In genomic region chr12:110725267-110725666, GRCh38 we compare ENCODE assay signal across 20 cellular contexts. TPM values are rescaled to one million over a fixed set of nuclear protein-coding genes. Genes with fewer than 3 reads are reported as not detected.
A peak's percentile ranks its signal among the peaks of the same experiment; 100 is the strongest.
DNase-seq lines count a peak whose midpoint lies in the region; ATAC-seq and TF ChIP-seq lines count a peak whose summit lies in the region.
"Had no signal": no experiment of that assay in that cellular context is flagged by ENCODE, and none has a peak within 500 bp of the region (broad histone marks: within the 10 kb centered on the region; RNA-seq: fewer than 3 reads in every experiment).

No MANE protein-coding gene starts in this region.

- no peak for TF ChIP-seq CTCF in endodermal cell (conservative IDR thresholded peaks at IDR 0.05)

- no peak overlapping the region for H3K9ac ChIP-seq in endodermal cell (ENCODE audit: extremely low read depth, low read length, poor library complexity, severe bottlenecking)
- H3K9ac ChIP-seq: KMS-11 had no signal

- intact Hi-C loops in activated naive CD4-positive, alpha-beta T cell treated with anti-CD3 and anti-CD28 coated beads for 36 hours (cut with micrococcal nuclease), result no loop called here

- peak overlapping the region; percentile 12 for H3K27ac Mint-ChIP-seq in activated naive CD4-positive, alpha-beta T cell treated with anti-CD3 and anti-CD28 coated beads for 36 hours
- H3K27ac Mint-ChIP-seq in T-cell, result peak overlapping the region; percentile 1 to 17
- no peak overlapping the region for H3K27ac Mint-ChIP-seq in endodermal cell
- H3K27ac Mint-ChIP-seq in stimulated activated memory B cell treated with anti-CD40 and anti-IgM and Interleukin-4, amounts not matched to agents 10 μg/mL and 1 μg/mL and 100 μg/mL, for 72 hours, result peak overlapping the region; percentile 62
- H3K27ac Mint-ChIP-seq: nephron had no signal

- H3K4me3 Mint-ChIP-seq in activated naive CD4-positive, alpha-beta T cell treated with anti-CD3 and anti-CD28 coated beads for 36 hours, result no peak overlapping the region
- no peak overlapping the region for H3K4me3 Mint-ChIP-seq in T-cell
- H3K4me3 Mint-ChIP-seq in endodermal cell, result no peak overlapping the region
- no peak overlapping the region for H3K4me3 Mint-ChIP-seq in stimulated activated memory B cell treated with anti-CD40 and anti-IgM and Interleukin-4, amounts not matched to agents 10 μg/mL and 1 μg/mL and 100 μg/mL, for 72 hours
- H3K4me3 Mint-ChIP-seq: nephron had no signal

- POLR2A ChIA-PET in T-cell (lab: Charles Lee), result no interaction called here

- peaks cover 71% of the 10 kb centered on the region for H3K36me3 Mint-ChIP-seq in activated naive CD4-positive, alpha-beta T cell treated with anti-CD3 and anti-CD28 coated beads for 36 hours (ENCODE audit: low read depth)
- peaks cover 59% of the 10 kb centered on the region for H3K36me3 Mint-ChIP-seq in T-cell
- peaks cover 82% of the 10 kb centered on the region for H3K36me3 Mint-ChIP-seq in endodermal cell (ENCODE audit: low read depth)
- peaks cover 44% of the 10 kb centered on the region for H3K36me3 Mint-ChIP-seq in stimulated activated memory B cell treated with anti-CD40 and anti-IgM and Interleukin-4, amounts not matched to agents 10 μg/mL and 1 μg/mL and 100 μg/mL, for 72 hours

- CTCF ChIA-PET in activated naive CD4-positive, alpha-beta T cell treated with anti-CD3 and anti-CD28 coated beads for 36 hours (lab: Charles Lee), result no interaction called here
- CTCF ChIA-PET in T-cell (lab: Charles Lee), result no interaction called here

- no peak for ATAC-seq in T-cell (replicated peaks in 1 of 4)
- no peak for ATAC-seq in stimulated activated memory B cell treated with anti-CD40 and anti-IgM and Interleukin-4, amounts not matched to agents 10 μg/mL and 1 μg/mL and 100 μg/mL, for 72 hours
- ATAC-seq: Right ventricle myocardium inferior had no signal

- no peak overlapping the region for H3K4me3 ChIP-seq in endodermal cell (ENCODE audit: low read length)
- H3K4me3 ChIP-seq: esophagus muscularis mucosa, thoracic aorta had no signal

- no peak for DNase-seq in activated naive CD4-positive, alpha-beta T cell treated with anti-CD3 and anti-CD28 coated beads for 36 hours
- no peak for DNase-seq in activated naive CD4-positive, alpha-beta T cell treated with Interleukin-2 at 50 U/mL for 16 hours
- DNase-seq in T-cell (no peak), endodermal cell (peak; percentile 38), SW 1271 (lab: John Stamatoyannopoulos, UW) (no peak)
- DNase-seq in stimulated activated CD4-positive, alpha-beta T cell treated with anti-CD3 and anti-CD28 coated beads, Interleukin-12 subunit alpha, Interleukin-12 subunit beta, amount 100 ng/mL, for 4 hours, result no peak
- DNase-seq: activated effector memory CD4-positive, alpha-beta T cell treated with anti-CD3 and anti-CD28 coated beads, Interleukin-2, amount 50 U/mL, for 16 hours; aorta; caudate nucleus; DMS79 treated with DMSO at 0.1 percent for 48 hours; NCI-H1930; NCI-H226; NCI-H774; stimulated activated naive CD4-positive, alpha-beta T cell had no signal

- H3K4me1 ChIP-seq in endodermal cell (ENCODE audit: control insufficient read depth, insufficient read depth, low read length), result no peaks in the 10 kb centered on the region

- H3K9me3 ChIP-seq in endodermal cell (ENCODE audit: control insufficient read depth, low read length), result no peaks in the 10 kb centered on the region
- H3K9me3 ChIP-seq: esophagus muscularis mucosa, thoracic aorta had no signal

- H3K9me3 Mint-ChIP-seq in activated naive CD4-positive, alpha-beta T cell treated with anti-CD3 and anti-CD28 coated beads for 36 hours, result no peaks in the 10 kb centered on the region
- H3K9me3 Mint-ChIP-seq in T-cell (no peaks in the 10 kb centered on the region), endodermal cell (no peaks in the 10 kb centered on the region)
- H3K9me3 Mint-ChIP-seq in stimulated activated memory B cell treated with anti-CD40 and anti-IgM and Interleukin-4, amounts not matched to agents 10 μg/mL and 1 μg/mL and 100 μg/mL, for 72 hours, result no peaks in the 10 kb centered on the region
- H3K9me3 Mint-ChIP-seq: nephron had no signal

- peaks cover 94% of the 10 kb centered on the region for H3K36me3 ChIP-seq in endodermal cell (ENCODE audit: control insufficient read depth, insufficient read depth, low read length)

- H3K27me3 Mint-ChIP-seq in activated naive CD4-positive, alpha-beta T cell treated with anti-CD3 and anti-CD28 coated beads for 36 hours (ENCODE audit: low read depth), result no peaks in the 10 kb centered on the region
- H3K27me3 Mint-ChIP-seq in T-cell, result no peaks in the 10 kb centered on the region
- H3K27me3 Mint-ChIP-seq in endodermal cell (ENCODE audit: insufficient read depth), result no peaks in the 10 kb centered on the region
- H3K27me3 Mint-ChIP-seq in stimulated activated memory B cell treated with anti-CD40 and anti-IgM and Interleukin-4, amounts not matched to agents 10 μg/mL and 1 μg/mL and 100 μg/mL, for 72 hours, result no peaks in the 10 kb centered on the region

- 94 to 96% methylated on average over 4 of the region's 4 CpGs for WGBS in endodermal cell (ENCODE audit: insufficient coverage in 1 of 2, insufficient read length in 1 of 2), 2 experiments

- H3K27me3 ChIP-seq in endodermal cell (ENCODE audit: control insufficient read depth, insufficient read depth, low read length, poor library complexity, severe bottlenecking), result no peaks in the 10 kb centered on the region
- H3K27me3 ChIP-seq: esophagus muscularis mucosa had no signal

- peaks cover 44% of the 10 kb centered on the region for H3K4me1 Mint-ChIP-seq in activated naive CD4-positive, alpha-beta T cell treated with anti-CD3 and anti-CD28 coated beads for 36 hours (ENCODE audit: low read depth)
- H3K4me1 Mint-ChIP-seq in T-cell, result peaks cover 21 to 43% (median 38%) of the 10 kb centered on the region in 3 donors
- H3K4me1 Mint-ChIP-seq in endodermal cell, result peaks cover 16% of the 10 kb centered on the region
- peaks cover 42% of the 10 kb centered on the region for H3K4me1 Mint-ChIP-seq in stimulated activated memory B cell treated with anti-CD40 and anti-IgM and Interleukin-4, amounts not matched to agents 10 μg/mL and 1 μg/mL and 100 μg/mL, for 72 hours
- H3K4me1 Mint-ChIP-seq: nephron had no signal

- no peak overlapping the region for H3K27ac ChIP-seq in endodermal cell (ENCODE audit: low read depth, low read length)
- H3K27ac ChIP-seq: esophagus muscularis mucosa, KMS-11, thoracic aorta had no signal

RNA-seq across cellular contexts. Expression of gene PPP1CC, which starts 17.4 kb away (rescaled TPM):
- 100 to 1,000 TPM; 280 to 285 TPM for total RNA-seq in activated naive CD4-positive, alpha-beta T cell treated with anti-CD3 and anti-CD28 coated beads for 36 hours
- total RNA-seq in T-cell (100 to 1,000 TPM; 113 to 154 (median 134) TPM), endodermal cell (100 to 1,000 TPM; 179 to 201 TPM)
- polyA plus RNA-seq in endodermal cell (2013, experiment 1 of 2), result 278 TPM
- 253 TPM for polyA plus RNA-seq in endodermal cell (2013, experiment 2 of 2)

RNA-seq across cellular contexts. Expression of gene HVCN1, which starts 36.4 kb away (rescaled TPM):
- 1 to 10 TPM; 2.6 to 3.1 TPM for total RNA-seq in activated naive CD4-positive, alpha-beta T cell treated with anti-CD3 and anti-CD28 coated beads for 36 hours
- total RNA-seq in T-cell (10 to 100 TPM in 3 of 5 donors, 1 to 10 TPM in 2; 5.6 to 18.7 (median 14.2) TPM), endodermal cell (1 to 10 TPM; 8.8 to 9.5 TPM)
- polyA plus RNA-seq in endodermal cell (2013, experiment 1 of 2), result 9.3 TPM
- polyA plus RNA-seq in endodermal cell (2013, experiment 2 of 2), result 7.7 TPM
